ENCODE assay signal across 15 cellular contexts in the genomic region with DNA sequence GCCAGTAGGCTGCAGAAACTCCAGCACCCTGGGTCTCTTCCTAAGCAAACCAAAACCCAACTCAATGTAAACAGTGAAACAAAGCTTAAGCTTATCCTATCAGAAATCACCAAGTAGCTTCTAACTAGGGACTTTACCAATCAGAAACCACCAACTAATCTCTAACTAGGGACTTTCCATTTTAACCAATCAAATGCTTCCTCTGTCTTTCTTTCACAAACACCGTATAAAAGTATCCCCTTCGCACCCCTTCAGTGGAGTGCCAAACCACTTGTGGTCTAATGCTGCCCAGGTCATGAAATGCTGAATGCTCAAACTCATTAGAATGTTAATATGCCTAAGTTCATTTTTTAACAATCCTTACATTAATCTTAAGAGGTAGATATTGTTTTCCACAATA.
DNase-seq lines count a peak whose midpoint lies in the region; ATAC-seq and TF ChIP-seq lines count a peak whose summit lies in the region.
"Had no signal": no experiment of that assay in that cellular context is flagged by ENCODE, and none has a peak within 500 bp of the region (broad histone marks: within the 10 kb centered on the region; RNA-seq: fewer than 3 reads in every experiment).

No MANE protein-coding gene starts in this region.

- H3K27me3 Mint-ChIP-seq in activated CD8-positive, alpha-beta memory T cell treated with anti-CD3 and anti-CD28 coated beads, Interleukin-2, amount 10 ng/mL, durations not matched to agents 7 days and 5 days, result peaks cover 2% of the 10 kb centered on the region
- no peaks in the 10 kb centered on the region for H3K27me3 Mint-ChIP-seq in CD4-positive, alpha-beta T cell

- TF ChIP-seq CTCF in OCI-LY3 (IDR thresholded peaks at IDR 0.05; ENCODE audit: low read depth, low read length), result no peak
- no peak for TF ChIP-seq CTCF in CD4-positive, alpha-beta T cell (IDR thresholded peaks at IDR 0.05)
- no peak for TF ChIP-seq CTCF in left lung (IDR thresholded peaks at IDR 0.05)

- DNase-seq in activated CD8-positive, alpha-beta memory T cell treated with anti-CD3 and anti-CD28 coated beads, Interleukin-2, amount 10 ng/mL, durations not matched to agents 7 days and 5 days, result no peak
- DNase-seq in activated CD8-positive, alpha-beta memory T cell treated with anti-CD3 and anti-CD28 coated beads, Interleukin-2, amount 50 U/mL, for 48 hours, result no peak
- no peak for DNase-seq in stimulated activated effector memory CD8-positive, alpha-beta T cell treated with anti-CD3 and anti-CD28 coated beads, Interleukin-12 subunit alpha, Interleukin-12 subunit beta, amount 100 ng/mL, for 72 hours (ENCODE audit: low spot score in 2 of 2)
- DNase-seq in cortex of kidney (lab: John Stamatoyannopoulos, UW) (no peak), left lung (no peak)
- DNase-seq in CD4-positive, alpha-beta T cell, result no peak
- DNase-seq: 8988T; activated naive CD4-positive, alpha-beta T cell treated with anti-CD3 and anti-CD28 coated beads, Interleukin-2, amount 50 U/mL, for 16 hours; effector CD8-positive, alpha-beta T cell; NCI-H1105; stimulated activated CD4-positive, alpha-beta T cell treated with anti-CD3 and anti-CD28 coated beads, Interleukin-4, amount 100 ng/mL, for 4 hours had no signal

- peak; percentile 29 for ATAC-seq in activated CD8-positive, alpha-beta memory T cell treated with anti-CD3 and anti-CD28 coated beads, Interleukin-2, amount 10 ng/mL, durations not matched to agents 7 days and 5 days
- ATAC-seq in HG02610 (IDR thresholded peaks at IDR 0.05; ENCODE audit: unreplicated experiment) (peak; percentile 46), left lung (no peak)
- peak; percentile 17 for ATAC-seq in stimulated activated effector memory CD8-positive, alpha-beta T cell treated with anti-CD3 and anti-CD28 coated beads, Interleukin-12 subunit alpha, Interleukin-12 subunit beta, amount 100 ng/mL, for 72 hours
- ATAC-seq in CD4-positive, alpha-beta T cell (ENCODE audit: poor library complexity), result no peak
- ATAC-seq: K562, sciatic nerve had no signal

- H3K27me3 ChIP-seq in OCI-LY3 (ENCODE audit: low read depth, low read length), result no peaks in the 10 kb centered on the region
- no peaks in the 10 kb centered on the region for H3K27me3 ChIP-seq in CD4-positive, alpha-beta T cell (ENCODE audit: control insufficient read depth, insufficient read depth, low read length)
- H3K27me3 ChIP-seq in left lung, result no peaks in the 10 kb centered on the region

- H3K79me2 ChIP-seq in OCI-LY3 (ENCODE audit: low read length), result no peaks in the 10 kb centered on the region

- peak overlapping the region; percentile 6; the same call in 1 of the 2 replicates for H3K4me3 ChIP-seq in OCI-LY3 (ENCODE audit: low read length)
- H3K4me3 ChIP-seq in left lung, result no peak overlapping the region
- H3K4me3 ChIP-seq: K562 had no signal

- H3K4me2 ChIP-seq in OCI-LY3 (ENCODE audit: low read length), result peak overlapping the region; percentile 33

- H2AFZ ChIP-seq in OCI-LY3 (ENCODE audit: low read depth, low read length), result no peak overlapping the region

- CTCF ChIA-PET in activated CD8-positive, alpha-beta memory T cell treated with anti-CD3 and anti-CD28 coated beads, Interleukin-2, amount 10 ng/mL, durations not matched to agents 7 days and 5 days (lab: Charles Lee), result no interaction called here
- CTCF ChIA-PET in CD4-positive, alpha-beta T cell (lab: Charles Lee), result interaction anchor here (1.2 kb wide), 1 partner anchor 17 kb away, joined by 4 read pairs; no protein-coding TSS in a partner anchor

- peaks cover 1% of the 10 kb centered on the region for H3K36me3 Mint-ChIP-seq in activated CD8-positive, alpha-beta memory T cell treated with anti-CD3 and anti-CD28 coated beads, Interleukin-2, amount 10 ng/mL, durations not matched to agents 7 days and 5 days
- H3K36me3 Mint-ChIP-seq in stimulated activated effector memory CD8-positive, alpha-beta T cell treated with anti-CD3 and anti-CD28 coated beads, Interleukin-12 subunit alpha, Interleukin-12 subunit beta, amount 100 ng/mL, for 72 hours, result no peaks in the 10 kb centered on the region
- H3K36me3 Mint-ChIP-seq in CD4-positive, alpha-beta T cell (ENCODE audit: low read depth), result no peaks in the 10 kb centered on the region

- peaks cover 11% of the 10 kb centered on the region for H3K36me3 ChIP-seq in OCI-LY3 (replicated peaks; ENCODE audit: low read depth, low read length)
- no peaks in the 10 kb centered on the region for H3K36me3 ChIP-seq in left lung

- POLR2A ChIA-PET in CD4-positive, alpha-beta T cell (lab: Charles Lee), result no interaction called here

- H3K9me3 Mint-ChIP-seq in activated CD8-positive, alpha-beta memory T cell treated with anti-CD3 and anti-CD28 coated beads, Interleukin-2, amount 10 ng/mL, durations not matched to agents 7 days and 5 days (ENCODE audit: low read depth), result no peaks in the 10 kb centered on the region
- H3K9me3 Mint-ChIP-seq in stimulated activated effector memory CD8-positive, alpha-beta T cell treated with anti-CD3 and anti-CD28 coated beads, Interleukin-12 subunit alpha, Interleukin-12 subunit beta, amount 100 ng/mL, for 72 hours, result no peaks in the 10 kb centered on the region
- no peaks in the 10 kb centered on the region for H3K9me3 Mint-ChIP-seq in CD4-positive, alpha-beta T cell

- intact Hi-C loops in CD4-positive, alpha-beta T cell (cut with DNase I, micrococcal nuclease), result no loop called here
- intact Hi-C loops in left lung (cut with DNase I), result no loop called here

- peaks cover 62% of the 10 kb centered on the region for H3K4me1 ChIP-seq in OCI-LY3 (ENCODE audit: low read length)
- H3K4me1 ChIP-seq in left lung, result peaks cover 0 to 5% of the 10 kb centered on the region in 2 donors

- peaks cover 4% of the 10 kb centered on the region; the same call in 1 of the 2 replicates for H3K9me3 ChIP-seq in OCI-LY3 (ENCODE audit: insufficient read depth, low read length)
- H3K9me3 ChIP-seq in CD4-positive, alpha-beta T cell (ENCODE audit: control insufficient read depth, low read length), result no peaks in the 10 kb centered on the region
- no peaks in the 10 kb centered on the region for H3K9me3 ChIP-seq in left lung

- H3K27ac Mint-ChIP-seq in activated CD8-positive, alpha-beta memory T cell treated with anti-CD3 and anti-CD28 coated beads, Interleukin-2, amount 10 ng/mL, durations not matched to agents 7 days and 5 days, result no peak overlapping the region
- no peak overlapping the region for H3K27ac Mint-ChIP-seq in stimulated activated effector memory CD8-positive, alpha-beta T cell treated with anti-CD3 and anti-CD28 coated beads, Interleukin-12 subunit alpha, Interleukin-12 subunit beta, amount 100 ng/mL, for 72 hours
- no peak overlapping the region for H3K27ac Mint-ChIP-seq in CD4-positive, alpha-beta T cell

- H3K4me1 Mint-ChIP-seq in activated CD8-positive, alpha-beta memory T cell treated with anti-CD3 and anti-CD28 coated beads, Interleukin-2, amount 10 ng/mL, durations not matched to agents 7 days and 5 days, result peaks cover 55% of the 10 kb centered on the region
- peaks cover 37% of the 10 kb centered on the region for H3K4me1 Mint-ChIP-seq in stimulated activated effector memory CD8-positive, alpha-beta T cell treated with anti-CD3 and anti-CD28 coated beads, Interleukin-12 subunit alpha, Interleukin-12 subunit beta, amount 100 ng/mL, for 72 hours
- H3K4me1 Mint-ChIP-seq in CD4-positive, alpha-beta T cell (ENCODE audit: low read depth), result no peaks in the 10 kb centered on the region

- H3K27ac ChIP-seq in OCI-LY3 (ENCODE audit: low read length), result peak overlapping the region; percentile 91
- H3K27ac ChIP-seq in CD4-positive, alpha-beta T cell (ENCODE audit: low read depth, low read length), result no peak overlapping the region
- H3K27ac ChIP-seq in left lung, result no peak overlapping the region

- H4K20me1 ChIP-seq in OCI-LY3 (ENCODE audit: insufficient read depth, low read length), result no peaks in the 10 kb centered on the region

- no peak overlapping the region for H3K4me3 Mint-ChIP-seq in activated CD8-positive, alpha-beta memory T cell treated with anti-CD3 and anti-CD28 coated beads, Interleukin-2, amount 10 ng/mL, durations not matched to agents 7 days and 5 days
- no peak overlapping the region for H3K4me3 Mint-ChIP-seq in stimulated activated effector memory CD8-positive, alpha-beta T cell treated with anti-CD3 and anti-CD28 coated beads, Interleukin-12 subunit alpha, Interleukin-12 subunit beta, amount 100 ng/mL, for 72 hours
- no peak overlapping the region for H3K4me3 Mint-ChIP-seq in CD4-positive, alpha-beta T cell

- H3K9ac ChIP-seq in OCI-LY3 (ENCODE audit: low read length), result peak overlapping the region; percentile 11; the same call in 1 of the 2 replicates

Comparison
In these comparisons a context has a peak if more than half of its experiments do, and no peak if none do; other contexts are left out.
1. ATAC-seq: peak in activated CD8-positive, alpha-beta memory T cell treated with anti-CD3 and anti-CD28 coated beads, Interleukin-2, amount 10 ng/mL, durations not matched to agents 7 days and 5 days (single experiment), HG02610 (single experiment) and stimulated activated effector memory CD8-positive, alpha-beta T cell treated with anti-CD3 and anti-CD28 coated beads, Interleukin-12 subunit alpha, Interleukin-12 subunit beta, amount 100 ng/mL, for 72 hours (single experiment); none in CD4-positive, alpha-beta T cell (single experiment) and left lung (single experiment).